ENCODE assay signal across 8 cellular contexts in the genomic region with DNA sequence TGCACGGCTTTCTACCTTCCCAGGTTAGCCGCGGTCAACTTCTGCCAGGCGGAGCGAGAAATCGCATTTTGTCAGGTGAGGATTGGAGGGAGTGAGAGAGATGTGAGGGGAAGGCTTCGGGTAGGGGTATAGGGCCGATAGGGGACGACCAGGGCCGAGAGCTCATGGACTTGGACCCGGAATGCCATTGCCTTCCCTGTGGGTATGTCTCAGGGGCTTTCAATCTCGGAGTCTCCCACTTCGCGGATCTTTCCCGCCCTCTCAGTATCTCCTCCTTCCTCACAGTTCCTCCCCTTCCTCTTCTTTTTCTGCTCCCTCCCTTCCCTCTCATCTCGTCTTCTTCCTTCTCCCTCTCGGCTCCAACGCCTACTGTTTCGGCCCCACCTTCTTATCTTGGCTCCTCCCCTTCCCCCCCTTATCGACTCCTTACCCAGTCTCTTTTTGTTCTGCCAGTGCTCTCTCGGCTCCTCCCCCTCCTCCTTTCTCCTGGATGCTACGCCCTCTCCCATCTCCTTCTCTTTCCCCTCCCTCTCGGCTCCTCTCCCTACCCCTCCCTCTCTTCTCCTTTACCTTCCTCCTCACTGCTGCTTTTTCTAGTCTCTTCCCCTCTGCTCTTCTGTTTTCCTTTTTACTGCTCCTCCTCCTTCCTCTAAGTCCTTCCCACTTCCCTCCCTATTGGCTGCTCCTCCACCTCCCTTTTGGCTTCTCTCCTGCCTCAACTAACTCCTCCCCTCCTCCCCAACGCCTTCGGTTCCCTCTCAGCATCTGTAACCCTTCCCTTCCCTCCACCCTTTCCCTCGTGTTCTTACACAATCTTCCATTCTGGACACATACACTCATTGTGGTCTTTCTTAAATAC. TPM values are rescaled to one million over a fixed set of nuclear protein-coding genes. Genes with fewer than 3 reads are reported as not detected.
DNase-seq lines count a peak whose midpoint lies in the region; ATAC-seq and TF ChIP-seq lines count a peak whose summit lies in the region.

No MANE protein-coding gene starts in this region.

- H3K36me3 ChIP-seq in right atrium auricular region = no peaks in the 10 kb centered on the region
- H3K36me3 ChIP-seq in prostate gland = no peaks in the 10 kb centered on the region

- no peaks in the 10 kb centered on the region for H3K27me3 Mint-ChIP-seq in T-cell

- TF ChIP-seq CTCF in right atrium auricular region (IDR thresholded peaks at IDR 0.05) = no peak
- peak in 1 of 4 experiments; percentile 4 for TF ChIP-seq CTCF in prostate gland (IDR thresholded peaks at IDR 0.05)

- peak overlapping the region; percentile 86 to 95 (median 91) for H3K4me3 Mint-ChIP-seq in T-cell

- ATAC-seq in HG02852 (IDR thresholded peaks at IDR 0.05; ENCODE audit: unreplicated experiment) (peak; percentile 64), T-cell (replicated peaks in 1 of 4) (peak; percentile 68 to 75 (median 70))

- intact Hi-C loops in prostate gland (cut with DNase I) = loop anchor here (2.0 kb wide), 1 partner anchor 29 kb away; a partner anchor contains a TSS

- 1% methylated on average over 26 of the region's 26 CpGs for WGBS in prostate gland

- peak overlapping the region; percentile 86 to 87 for H3K27ac Mint-ChIP-seq in T-cell

- CTCF ChIA-PET in T-cell (lab: Charles Lee) = interaction anchor here in 1 of 2 donors (1.5 kb wide), 1 partner anchor 29 kb away, joined by 3 read pairs; a partner anchor contains a TSS

- H3K27ac ChIP-seq in right atrium auricular region (peak overlapping the region; percentile 77 to 82), prostate gland (peak overlapping the region; percentile 77 to 83)

- H3K36me3 Mint-ChIP-seq in T-cell = no peaks in the 10 kb centered on the region

- DNase-seq in NCI-H146 (lab: John Stamatoyannopoulos, UW) (peak; percentile 89), T-cell (peak in 33 of 34 experiments; percentile 3 to 60 (median 36)), anterior cingulate cortex (lab: John Stamatoyannopoulos, UW) (peak in 56 of 58 donors; percentile 1 to 88 (median 48)), right atrium auricular region (ENCODE audit: low spot score) (peak; percentile 82), prostate gland (ENCODE audit: low spot score) (peak; percentile 86), mesenteric fat pad (ENCODE audit: low spot score) (no peak)

- no peaks in the 10 kb centered on the region for H3K9me3 ChIP-seq in right atrium auricular region
- no peaks in the 10 kb centered on the region for H3K9me3 ChIP-seq in prostate gland

- TF ChIP-seq POLR2A in GM15510 (IDR thresholded peaks at IDR 0.05; ENCODE audit: borderline replicate concordance, extremely low read depth, insufficient read length) = peak; percentile 19
- TF ChIP-seq POLR2A in prostate gland (IDR thresholded peaks at IDR 0.05) = peak; percentile 58

- H3K27me3 ChIP-seq in right atrium auricular region = no peaks in the 10 kb centered on the region
- H3K27me3 ChIP-seq in prostate gland (replicated peaks; ENCODE audit: insufficient read depth) = no peaks in the 10 kb centered on the region

- POLR2A ChIA-PET in T-cell (lab: Charles Lee) = interaction anchor here (1.0 to 1.5 kb wide), 2 partner anchors 29 to 30 kb away, joined by 5 to 9 read pairs; a partner anchor contains a TSS

- H3K4me1 ChIP-seq in right atrium auricular region (peaks cover 0 to 7% of the 10 kb centered on the region in 2 donors), prostate gland (replicated peaks) (no peaks in the 10 kb centered on the region)

- no peaks in the 10 kb centered on the region for H3K9me3 Mint-ChIP-seq in T-cell

- H3K4me1 Mint-ChIP-seq in T-cell = peaks cover 9 to 25% (median 20%) of the 10 kb centered on the region in 3 donors

- H3K4me3 ChIP-seq in right atrium auricular region (peak overlapping the region; percentile 50 to 61), prostate gland (peak overlapping the region; percentile 47 to 50)

RNA-seq across cellular contexts. Expression of a gene that starts 29.4 kb away (rescaled TPM):
- 100 to 1,000 TPM; 203 to 281 (median 209) TPM for total RNA-seq in T-cell
- total RNA-seq in right atrium auricular region = 100 to 1,000 TPM; 127 to 176 TPM
- total RNA-seq in prostate gland = 100 to 1,000 TPM; 191 to 295 TPM
- total RNA-seq in mesenteric fat pad = 105 TPM
